10 cellular contexts compared by ENCODE assay signal in the genomic region with DNA sequence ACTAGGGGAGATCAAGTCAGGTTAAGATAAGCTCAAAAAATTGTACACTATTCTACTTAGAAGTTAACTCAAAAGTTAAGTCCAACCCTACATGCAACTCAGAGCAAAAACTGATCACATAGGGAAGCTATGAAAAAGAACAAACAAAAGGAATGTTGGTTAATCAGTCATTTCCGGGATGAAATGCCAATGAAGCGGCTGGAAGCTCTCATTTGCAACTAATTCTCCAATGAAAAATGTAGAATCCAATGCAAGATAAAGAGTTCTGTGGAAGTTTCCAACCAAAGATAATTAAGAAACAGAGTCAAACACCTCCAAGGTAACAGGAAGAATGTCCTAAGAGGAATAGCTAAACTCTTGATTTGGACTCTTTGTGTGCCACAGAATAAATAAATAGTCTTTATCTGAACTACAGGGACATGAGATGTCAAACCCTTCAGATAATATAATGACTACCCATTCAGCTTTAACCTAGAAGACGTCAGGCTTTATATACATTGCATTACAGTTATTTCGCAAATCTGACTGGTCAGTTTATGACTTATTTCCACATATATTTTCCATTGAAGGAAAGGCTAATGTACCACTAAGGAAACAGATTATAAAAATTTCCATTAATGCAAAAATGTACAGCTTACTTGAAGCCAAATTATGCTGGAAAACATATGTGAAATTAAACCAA. TPM values are rescaled to one million over a fixed set of nuclear protein-coding genes. Genes with fewer than 3 reads are reported as not detected.
DNase-seq lines count a peak whose midpoint lies in the region; TF ChIP-seq lines count a peak whose summit lies in the region.
"Had no signal": no experiment of that assay in that cellular context is flagged by ENCODE, and none has a peak within 500 bp of the region (broad histone marks: within the 10 kb centered on the region; RNA-seq: fewer than 3 reads in every experiment).

No MANE protein-coding gene starts in this region.

- no peak overlapping the region for H2BK15ac ChIP-seq in mesenchymal stem cell (ENCODE audit: low read depth, poor library complexity, severe bottlenecking)

- H3K9me3 Mint-ChIP-seq in activated CD4-positive, alpha-beta memory T cell treated with anti-CD3 and anti-CD28 coated beads, Interleukin-2, amount 10 ng/mL, durations not matched to agents 7 days and 5 days, result no peaks in the 10 kb centered on the region
- H3K9me3 Mint-ChIP-seq in immature natural killer cell, result no peaks in the 10 kb centered on the region
- H3K9me3 Mint-ChIP-seq: CD4-positive, alpha-beta memory T cell had no signal

- no peaks in the 10 kb centered on the region for H3K4me1 Mint-ChIP-seq in activated CD4-positive, alpha-beta memory T cell treated with anti-CD3 and anti-CD28 coated beads, Interleukin-2, amount 10 ng/mL, durations not matched to agents 7 days and 5 days
- H3K4me1 Mint-ChIP-seq in immature natural killer cell, result no peaks in the 10 kb centered on the region
- H3K4me1 Mint-ChIP-seq: CD4-positive, alpha-beta memory T cell had no signal

- H2AFZ ChIP-seq in mesenchymal stem cell (ENCODE audit: low read depth, low read length), result no peak overlapping the region

- H3K4me3 Mint-ChIP-seq in activated CD4-positive, alpha-beta memory T cell treated with anti-CD3 and anti-CD28 coated beads, Interleukin-2, amount 10 ng/mL, durations not matched to agents 7 days and 5 days, result no peak overlapping the region
- H3K4me3 Mint-ChIP-seq in immature natural killer cell, result no peak overlapping the region
- H3K4me3 Mint-ChIP-seq: CD4-positive, alpha-beta memory T cell had no signal

- CTCF ChIA-PET in A673 (lab: Charles Lee), result interaction anchor here (0.7 kb wide), 1 partner anchor 161 kb away, joined by 3 read pairs; no protein-coding TSS in a partner anchor
- CTCF ChIA-PET in activated CD4-positive, alpha-beta memory T cell treated with anti-CD3 and anti-CD28 coated beads, Interleukin-2, amount 10 ng/mL, durations not matched to agents 7 days and 5 days (lab: Charles Lee), result interaction anchor here (1.3 kb wide), 1 partner anchor 15 kb away, joined by 4 read pairs; no protein-coding TSS in a partner anchor

- no TSS peak for BruUV-seq in A673 (replicated peaks; lab: Mats Ljungman, UMichigan)

- H3K27me3 Mint-ChIP-seq in activated CD4-positive, alpha-beta memory T cell treated with anti-CD3 and anti-CD28 coated beads, Interleukin-2, amount 10 ng/mL, durations not matched to agents 7 days and 5 days, result no peaks in the 10 kb centered on the region
- H3K27me3 Mint-ChIP-seq in immature natural killer cell (ENCODE audit: low read depth in 3 of 3), result peaks cover 0 to 5% (median 1%) of the 10 kb centered on the region in 3 donors

- no peaks in the 10 kb centered on the region for H3K79me1 ChIP-seq in mesenchymal stem cell (replicated peaks; ENCODE audit: low read length, poor library complexity, severe bottlenecking)

- H3K36me3 ChIP-seq in A673 (ENCODE audit: insufficient read depth, low read length, poor library complexity, severe bottlenecking) (no peaks in the 10 kb centered on the region), mesenchymal stem cell (ENCODE audit: control insufficient read depth in 1 of 2, insufficient read depth in 2 of 2, low read depth in 1 of 2, low read length in 2 of 2) (peaks cover 0 to 16% of the 10 kb centered on the region in 2 experiments)

- intact Hi-C loops in A673 (cut with micrococcal nuclease; ENCODE audit: unreplicated experiment), result loop anchor here (1.0 kb wide), 1 partner anchor 37 kb away; no protein-coding TSS in a partner anchor

- H3K4me3 ChIP-seq in A673 (ENCODE audit: low read depth, low read length, poor library complexity, severe bottlenecking), result peak overlapping the region; percentile 2
- peak overlapping the region; percentile 37 to 73 for H3K4me3 ChIP-seq in mesenchymal stem cell (ENCODE audit: insufficient read depth in 1 of 2, low read depth in 1 of 2, low read length in 2 of 2)

- no peak overlapping the region for H3K14ac ChIP-seq in mesenchymal stem cell (ENCODE audit: low read length in 2 of 2)

- peak overlapping the region; percentile 90 for H3K9ac ChIP-seq in mesenchymal stem cell (ENCODE audit: low read length)

- H2BK120ac ChIP-seq in mesenchymal stem cell (ENCODE audit: low read depth, low read length), result no peak overlapping the region

- peak overlapping the region; percentile 82 for H3K4me2 ChIP-seq in mesenchymal stem cell (ENCODE audit: low read length, poor library complexity, severe bottlenecking)

- H3K27me3 ChIP-seq in A673 (replicated peaks; ENCODE audit: insufficient read depth, low read depth, low read length, poor library complexity), result no peaks in the 10 kb centered on the region
- no peaks in the 10 kb centered on the region for H3K27me3 ChIP-seq in mesenchymal stem cell (ENCODE audit: control insufficient read depth in 1 of 2, insufficient read depth in 1 of 2, low read length in 2 of 2)

- H3K36me3 Mint-ChIP-seq in activated CD4-positive, alpha-beta memory T cell treated with anti-CD3 and anti-CD28 coated beads, Interleukin-2, amount 10 ng/mL, durations not matched to agents 7 days and 5 days (ENCODE audit: low read depth), result no peaks in the 10 kb centered on the region
- no peaks in the 10 kb centered on the region for H3K36me3 Mint-ChIP-seq in immature natural killer cell
- H3K36me3 Mint-ChIP-seq: CD4-positive, alpha-beta memory T cell had no signal

- no peak overlapping the region for H3K27ac Mint-ChIP-seq in activated CD4-positive, alpha-beta memory T cell treated with anti-CD3 and anti-CD28 coated beads, Interleukin-2, amount 10 ng/mL, durations not matched to agents 7 days and 5 days
- H3K27ac Mint-ChIP-seq in immature natural killer cell, result no peak overlapping the region
- H3K27ac Mint-ChIP-seq: CD4-positive, alpha-beta memory T cell had no signal

- 40% methylated on average over 1 of the region's 4 CpGs for WGBS in mesenchymal stem cell

- peak overlapping the region; percentile 61 for H2BK5ac ChIP-seq in mesenchymal stem cell (ENCODE audit: low read depth, low read length, poor library complexity, severe bottlenecking)

- DNase-seq in A673 (ENCODE audit: low spot score), result peak; percentile 74
- DNase-seq in M059J (ENCODE audit: low read depth), result peak; percentile 82
- peak; percentile 46 to 72 for DNase-seq in dermis microvascular lymphatic vessel endothelial cell (ENCODE audit: low read depth in 2 of 2)
- peak; percentile 67 for DNase-seq in mesenchymal stem cell
- no peak for DNase-seq in activated CD4-positive, alpha-beta memory T cell treated with anti-CD3 and anti-CD28 coated beads, Interleukin-2, amount 10 ng/mL, durations not matched to agents 7 days and 5 days
- no peak for DNase-seq in NCI-H748 treated with DMSO at 0.1 percent for 48 hours (lab: John Stamatoyannopoulos, UW)
- no peak for DNase-seq in immature natural killer cell
- DNase-seq in NCI-H1417 (lab: John Stamatoyannopoulos, UW), result no peak
- DNase-seq: activated T-cell treated with anti-CD3 and anti-CD28 coated beads, Interleukin-2, amount 50 U/mL, for 1 hour; CD4-positive, alpha-beta memory T cell had no signal

- H2AK5ac ChIP-seq in mesenchymal stem cell (ENCODE audit: low read length, severe bottlenecking), result peak overlapping the region; percentile 86

- TF ChIP-seq CTCF in A673 (conservative IDR thresholded peaks at IDR 0.05; ENCODE audit: low read depth, low read length), result no peak

- H3K27ac ChIP-seq in A673 (ENCODE audit: low read depth, low read length, poor library complexity, severe bottlenecking) (peak overlapping the region; percentile 79), mesenchymal stem cell (ENCODE audit: low read length, poor library complexity, severe bottlenecking) (peak overlapping the region; percentile 93)

- peak overlapping the region in 1 of 2 experiments; percentile 11 for H3K18ac ChIP-seq in mesenchymal stem cell (ENCODE audit: low read depth in 1 of 2, low read length in 2 of 2)

- POLR2A ChIA-PET in A673 (lab: Charles Lee; ENCODE audit: low non-redundant PET), result no interaction called here
- POLR2A ChIA-PET in activated CD4-positive, alpha-beta memory T cell treated with anti-CD3 and anti-CD28 coated beads, Interleukin-2, amount 10 ng/mL, durations not matched to agents 7 days and 5 days (lab: Charles Lee), result no interaction called here

- peaks cover 37% of the 10 kb centered on the region for H3K4me1 ChIP-seq in A673 (ENCODE audit: insufficient read depth, low read length, poor library complexity, severe bottlenecking)
- H3K4me1 ChIP-seq in mesenchymal stem cell (ENCODE audit: control insufficient read depth, insufficient read depth, low read depth, low read length), result peaks cover 3% of the 10 kb centered on the region

- H3K23ac ChIP-seq in mesenchymal stem cell (ENCODE audit: low read length in 2 of 2), result no peak overlapping the region

- no peak overlapping the region for H4K8ac ChIP-seq in mesenchymal stem cell (ENCODE audit: low read length)

- no peak overlapping the region for H4K91ac ChIP-seq in mesenchymal stem cell (ENCODE audit: low read length)

- peak overlapping the region in 1 of 2 experiments; percentile 24 for H3K4ac ChIP-seq in mesenchymal stem cell (ENCODE audit: low read depth in 1 of 2, low read length in 2 of 2)

- no peaks in the 10 kb centered on the region for H3K9me3 ChIP-seq in A673 (ENCODE audit: low read depth, low read length, poor library complexity, severe bottlenecking)
- H3K9me3 ChIP-seq in mesenchymal stem cell (ENCODE audit: control insufficient read depth, low read length), result no peaks in the 10 kb centered on the region

- no peak overlapping the region for H2BK12ac ChIP-seq in mesenchymal stem cell (ENCODE audit: low read length in 2 of 2)

RNA-seq across cellular contexts. Expression of a gene that starts 48.0 kb away (rescaled TPM):
- total RNA-seq in A673 (2021) (71.8 and 73.2 TPM in 2 replicates), dermis microvascular lymphatic vessel endothelial cell (165 and 179 TPM in 2 replicates)
- total RNA-seq in M059J (2014; rRNA removed; shearing (Covaris generic)), result 136 and 179 TPM in 2 replicates
- polyA plus RNA-seq in mesenchymal stem cell (2013, experiment 1 of 2), result 35.4 TPM
- polyA plus RNA-seq in mesenchymal stem cell (2013, experiment 2 of 2), result 31.9 TPM
- total RNA-seq in activated CD4-positive, alpha-beta memory T cell treated with anti-CD3 and anti-CD28 coated beads, Interleukin-2, amount 10 ng/mL, durations not matched to agents 7 days and 5 days, result 1 to 10 TPM; 5.4 to 5.5 TPM
- 1 to 10 TPM in 1 of 3 donors, under 1 TPM in 2; 0.13 to 4.6 (median 0.99) TPM for polyA plus RNA-seq in immature natural killer cell

Comparison
In these comparisons a context has a peak if more than half of its experiments do, and no peak if none do; other contexts are left out.
1. DNase-seq: peak in A673 (single experiment), M059J (single experiment), dermis microvascular lymphatic vessel endothelial cell (2 of 2) and mesenchymal stem cell (single experiment); none in activated CD4-positive, alpha-beta memory T cell treated with anti-CD3 and anti-CD28 coated beads, Interleukin-2, amount 10 ng/mL, durations not matched to agents 7 days and 5 days (single experiment), NCI-H748 treated with DMSO at 0.1 percent for 48 hours (single experiment), immature natural killer cell (0 of 3) and NCI-H1417 (0 of 3).
2. RNA of a gene that starts 48.0 kb away (total RNA-seq): 136 to 179 TPM in M059J, 165 to 179 TPM in dermis microvascular lymphatic vessel endothelial cell and 71.8 to 73.2 TPM in A673; 5.4 to 5.5 TPM in activated CD4-positive, alpha-beta memory T cell treated with anti-CD3 and anti-CD28 coated beads, Interleukin-2, amount 10 ng/mL, durations not matched to agents 7 days and 5 days; every median in the first group is over 10 times any median in the second.